ENCODE assay signal across 17 cellular contexts in the genomic region with DNA sequence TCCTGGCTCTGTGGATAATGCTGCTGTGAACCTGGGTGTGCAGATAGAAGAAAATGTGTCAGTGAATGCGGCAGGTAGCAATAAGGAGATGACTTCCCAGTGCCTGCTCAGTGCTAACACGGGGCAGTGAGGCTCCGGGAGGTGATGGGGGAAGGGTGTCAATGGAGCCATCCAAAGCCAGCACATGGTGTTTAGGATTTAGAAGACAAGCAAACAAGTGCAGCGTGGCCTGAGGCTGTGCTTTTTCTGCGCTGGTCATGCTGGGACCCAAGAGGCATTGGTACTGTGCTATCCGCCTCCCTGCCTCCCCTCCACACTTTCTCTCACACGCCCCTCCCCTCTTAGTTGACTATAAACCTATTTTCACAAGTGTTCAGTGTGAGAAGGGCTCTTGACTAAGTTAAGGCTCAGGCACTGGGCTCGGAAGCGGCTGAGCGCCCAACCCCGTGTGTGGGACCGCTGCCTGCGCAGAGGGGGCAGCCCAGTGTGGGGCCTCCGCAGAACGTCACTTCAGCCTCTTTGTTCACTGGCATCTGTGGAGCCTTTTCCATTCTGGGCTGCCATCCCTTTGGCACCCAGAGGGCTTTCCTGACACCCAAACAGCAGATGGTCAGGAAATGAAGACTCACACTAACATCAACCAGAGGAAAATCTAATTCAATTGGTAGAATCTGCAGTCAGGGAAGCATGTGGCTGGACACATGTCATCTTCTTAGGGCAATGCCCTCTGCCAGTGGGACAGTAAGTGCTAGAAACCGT. TPM values are rescaled to one million over a fixed set of nuclear protein-coding genes. Genes with fewer than 3 reads are reported as not detected.
DNase-seq lines count a peak whose midpoint lies in the region; ATAC-seq, FAIRE-seq and TF ChIP-seq lines count a peak whose summit lies in the region.
"Had no signal": no experiment of that assay in that cellular context is flagged by ENCODE, and none has a peak within 500 bp of the region (broad histone marks: within the 10 kb centered on the region; RNA-seq: fewer than 3 reads in every experiment).

No MANE protein-coding gene starts in this region.

- H3K4me1 Mint-ChIP-seq in CD4-positive, alpha-beta memory T cell = peaks cover 9 to 17% (median 13%) of the 10 kb centered on the region in 4 donors
- H3K4me1 Mint-ChIP-seq in activated T-helper 1 cell treated with anti-CD3 and anti-CD28 coated beads, Interleukin-12 subunit alpha, Interleukin-12 subunit beta, Interleukin-2, Interleukin-4 antibody, amounts not matched to agents 30 ng/mL and 10 ng/mL and 1 ng/mL, durations not matched to agents 14 hours and 24 hours and 36 hours (ENCODE audit: low read depth) = peaks cover 33% of the 10 kb centered on the region

- H3K27me3 ChIP-seq in CD4-positive, alpha-beta memory T cell (ENCODE audit: insufficient read depth, low read length) = no peaks in the 10 kb centered on the region
- H3K27me3 ChIP-seq in HepG2 (ENCODE audit: control insufficient read depth in 1 of 2, insufficient read depth in 2 of 2, low read length in 2 of 2) = peaks cover 0 to 2% of the 10 kb centered on the region in 2 experiments; a peak in 2 of 5 replicates
- no peaks in the 10 kb centered on the region for H3K27me3 ChIP-seq in HAP-1 (ENCODE audit: low read depth)
- H3K27me3 ChIP-seq: SJSA1 had no signal

- H3K4me3 Mint-ChIP-seq in CD4-positive, alpha-beta memory T cell = no peak overlapping the region
- H3K4me3 Mint-ChIP-seq in activated T-helper 1 cell treated with anti-CD3 and anti-CD28 coated beads, Interleukin-12 subunit alpha, Interleukin-12 subunit beta, Interleukin-2, Interleukin-4 antibody, amounts not matched to agents 30 ng/mL and 10 ng/mL and 1 ng/mL, durations not matched to agents 14 hours and 24 hours and 36 hours = no peak overlapping the region
- H3K4me3 Mint-ChIP-seq: activated T-cell treated with anti-CD3 and anti-CD28 coated beads, Interleukin-2, amount 50 U/mL, for 4 hours; CD14-positive monocyte; endodermal cell; naive thymus-derived CD4-positive, alpha-beta T cell; stimulated activated naive CD8-positive, alpha-beta T cell treated with anti-CD3 and anti-CD28 coated beads, Interleukin-15, amount 100 ng/mL, for 72 hours had no signal

- H3K4me2 ChIP-seq in HepG2 (ENCODE audit: low read depth, low read length) = no peak overlapping the region

- FAIRE-seq in HepG2 (lab: Jason Lieb, UNC) = no peak
- FAIRE-seq: GM19239 had no signal

- H3K27me3 Mint-ChIP-seq in CD4-positive, alpha-beta memory T cell = no peaks in the 10 kb centered on the region
- H3K27me3 Mint-ChIP-seq in activated T-helper 1 cell treated with anti-CD3 and anti-CD28 coated beads, Interleukin-12 subunit alpha, Interleukin-12 subunit beta, Interleukin-2, Interleukin-4 antibody, amounts not matched to agents 30 ng/mL and 10 ng/mL and 1 ng/mL, durations not matched to agents 14 hours and 24 hours and 36 hours (ENCODE audit: insufficient read depth) = no peaks in the 10 kb centered on the region
- H3K27me3 Mint-ChIP-seq: naive thymus-derived CD4-positive, alpha-beta T cell; stimulated activated naive CD8-positive, alpha-beta T cell treated with anti-CD3 and anti-CD28 coated beads, Interleukin-15, amount 100 ng/mL, for 72 hours had no signal

- no peak for TF ChIP-seq EP300 in HepG2 (IDR thresholded peaks at IDR 0.05; ENCODE audit: low read depth in 2 of 2, low read length in 2 of 2)
- no peak for TF ChIP-seq EP300 in HepG2 (CRISPR knock-in tag; IDR thresholded peaks at IDR 0.05; ENCODE audit: borderline replicate concordance)

- H3K36me3 ChIP-seq in CD4-positive, alpha-beta memory T cell (ENCODE audit: insufficient read depth, low read length) = no peaks in the 10 kb centered on the region
- H3K36me3 ChIP-seq in HepG2 (replicated peaks in 1 of 2; ENCODE audit: control insufficient read depth in 1 of 2, insufficient read depth in 2 of 2, low read length in 2 of 2) (no peaks in the 10 kb centered on the region), HAP-1 (replicated peaks) (no peaks in the 10 kb centered on the region)
- H3K36me3 ChIP-seq: SJSA1 had no signal

- H3K9me3 ChIP-seq in CD4-positive, alpha-beta memory T cell (ENCODE audit: control insufficient read depth in 1 of 2, low read length in 2 of 2) = no peaks in the 10 kb centered on the region
- no peaks in the 10 kb centered on the region for H3K9me3 ChIP-seq in HepG2 (ENCODE audit: low read length)
- no peaks in the 10 kb centered on the region for H3K9me3 ChIP-seq in HAP-1
- H3K9me3 ChIP-seq: SJSA1 had no signal

- no peak overlapping the region for H3K4me3 ChIP-seq in CD4-positive, alpha-beta memory T cell (ENCODE audit: low read length in 2 of 2)
- H3K4me3 ChIP-seq in HepG2 (replicated peaks in 1 of 3; ENCODE audit: insufficient read depth in 1 of 3, low read depth in 2 of 3, low read length in 3 of 3) = no peak overlapping the region
- no peak overlapping the region for H3K4me3 ChIP-seq in HAP-1
- H3K4me3 ChIP-seq: SJSA1 had no signal

- CTCF ChIA-PET in CD4-positive, alpha-beta memory T cell (lab: Charles Lee; ENCODE audit: partially characterized antibody) = interaction anchor here (1.3 to 1.5 kb wide), 3 partner anchors 47 to 147 kb away, joined by 3 to 6 read pairs (median 6); no protein-coding TSS in a partner anchor
- CTCF ChIA-PET in HepG2 (lab: Yijun Ruan, JAX; ENCODE audit: low intra/inter-chr PET ratio, low total read pairs) = no interaction called here

- H2AFZ ChIP-seq in HepG2 (ENCODE audit: low read length) = no peak overlapping the region

- intact Hi-C loops in CD4-positive, alpha-beta memory T cell (cut with micrococcal nuclease) = no loop called here
- intact Hi-C loops in activated T-helper 1 cell treated with anti-CD3 and anti-CD28 coated beads, Interleukin-12 subunit alpha, Interleukin-12 subunit beta, Interleukin-2, Interleukin-4 antibody, amounts not matched to agents 30 ng/mL and 10 ng/mL and 1 ng/mL, durations not matched to agents 14 hours and 24 hours and 36 hours (cut with micrococcal nuclease) = loop anchor here (1.0 to 10.0 kb wide), 6 partner anchors 10 to 281 kb away; a partner anchor contains a TSS
- intact Hi-C loops in HepG2 (cut with micrococcal nuclease; ENCODE audit: unreplicated experiment) = loop anchor here (10.0 kb wide), 1 partner anchor 269 kb away; no protein-coding TSS in a partner anchor

- no peak overlapping the region for H3K27ac ChIP-seq in CD4-positive, alpha-beta memory T cell (ENCODE audit: low read depth, low read length)
- no peak overlapping the region for H3K27ac ChIP-seq in HepG2 (ENCODE audit: extremely low read length, insufficient read depth, low read length)
- H3K27ac ChIP-seq: SJSA1 had no signal

- no peaks in the 10 kb centered on the region for H3K36me3 Mint-ChIP-seq in CD4-positive, alpha-beta memory T cell
- no peaks in the 10 kb centered on the region for H3K36me3 Mint-ChIP-seq in activated T-helper 1 cell treated with anti-CD3 and anti-CD28 coated beads, Interleukin-12 subunit alpha, Interleukin-12 subunit beta, Interleukin-2, Interleukin-4 antibody, amounts not matched to agents 30 ng/mL and 10 ng/mL and 1 ng/mL, durations not matched to agents 14 hours and 24 hours and 36 hours (ENCODE audit: low read depth)
- H3K36me3 Mint-ChIP-seq: CD14-positive monocyte; naive thymus-derived CD4-positive, alpha-beta T cell had no signal

- in situ Hi-C loops in HepG2 (cut with HindIII; ENCODE audit: extremely low pct_ligation_motif_present, low pct_unique_long_range_greater_than_20kb) = loop anchor here (25.0 kb wide), 1 partner anchor 281 kb away; no protein-coding TSS in a partner anchor
- in situ Hi-C loops in HAP-1 (cut with MboI; ENCODE audit: low sequenced_read_pairs) = loop anchor here (25.0 kb wide), 1 partner anchor 806 kb away; a partner anchor contains a TSS

- POLR2A ChIA-PET in CD4-positive, alpha-beta memory T cell (lab: Charles Lee; ENCODE audit: partially characterized antibody) = interaction anchor here (1.0 to 1.4 kb wide), 2 partner anchors 12 to 22 kb away, joined by 4 to 6 read pairs; a partner anchor contains a TSS
- POLR2A ChIA-PET in HepG2 (lab: Yijun Ruan, JAX) = interaction anchor here (1.2 to 2.0 kb wide), 2 partner anchors 22 kb away, joined by 7 to 11 read pairs; a partner anchor contains a TSS

- H3K9me3 Mint-ChIP-seq in CD4-positive, alpha-beta memory T cell = no peaks in the 10 kb centered on the region
- H3K9me3 Mint-ChIP-seq in activated T-helper 1 cell treated with anti-CD3 and anti-CD28 coated beads, Interleukin-12 subunit alpha, Interleukin-12 subunit beta, Interleukin-2, Interleukin-4 antibody, amounts not matched to agents 30 ng/mL and 10 ng/mL and 1 ng/mL, durations not matched to agents 14 hours and 24 hours and 36 hours = peaks cover 4% of the 10 kb centered on the region
- H3K9me3 Mint-ChIP-seq: activated T-cell treated with anti-CD3 and anti-CD28 coated beads, Interleukin-2, amount 50 U/mL, for 4 hours; endodermal cell; naive thymus-derived CD4-positive, alpha-beta T cell; stimulated activated naive CD8-positive, alpha-beta T cell treated with anti-CD3 and anti-CD28 coated beads, Interleukin-15, amount 100 ng/mL, for 72 hours had no signal

- no peaks in the 10 kb centered on the region for H4K20me1 ChIP-seq in HepG2 (ENCODE audit: insufficient read depth, low read length)

- H3K9ac ChIP-seq in HepG2 (ENCODE audit: insufficient read depth, low read depth, low read length) = no peak overlapping the region

- ATAC-seq in HepG2 (no peak), SK-N-SH treated with all-trans-retinoic acid at 6 μM for 48 hours (no peak)
- ATAC-seq: naive thymus-derived CD4-positive, alpha-beta T cell; sciatic nerve had no signal

- peak overlapping the region in 4 of 7 donors; percentile 22 to 72 (median 46) for H3K27ac Mint-ChIP-seq in CD4-positive, alpha-beta memory T cell
- peak overlapping the region; percentile 83 for H3K27ac Mint-ChIP-seq in activated T-helper 1 cell treated with anti-CD3 and anti-CD28 coated beads, Interleukin-12 subunit alpha, Interleukin-12 subunit beta, Interleukin-2, Interleukin-4 antibody, amounts not matched to agents 30 ng/mL and 10 ng/mL and 1 ng/mL, durations not matched to agents 14 hours and 24 hours and 36 hours
- H3K27ac Mint-ChIP-seq: endodermal cell had no signal

- DNase-seq in Ammon's horn (ENCODE audit: low spot score) = peak; percentile 86
- DNase-seq in CD4-positive, alpha-beta memory T cell = no peak
- DNase-seq in activated T-helper 1 cell treated with anti-CD3 and anti-CD28 coated beads, Interleukin-12 subunit alpha, Interleukin-12 subunit beta, Interleukin-2, Interleukin-4 antibody, amounts not matched to agents 30 ng/mL and 10 ng/mL and 1 ng/mL, durations not matched to agents 14 hours and 24 hours and 36 hours (ENCODE audit: low spot score) = no peak
- no peak for DNase-seq in HepG2 (ENCODE audit: low spot score)
- DNase-seq in GM03348 (ENCODE audit: low spot score) = no peak
- DNase-seq in HAP-1 (ENCODE audit: low spot score in 2 of 2) = no peak
- DNase-seq: activated T-cell treated with anti-CD3 and anti-CD28 coated beads, Interleukin-2, amount 50 U/mL, for 4 hours; endodermal cell; GOT3; NCI-H187 had no signal

- TF ChIP-seq RAD21 in HepG2 (CRISPR knock-in tag; IDR thresholded peaks at IDR 0.05) = no peak

- 70% methylated on average over 16 of the region's 16 CpGs for WGBS in HepG2 (ENCODE audit: low lambda C conversion rate)

- BruUV-seq in HepG2 (replicated peaks; lab: Mats Ljungman, UMichigan) = no TSS peak

- no peak for TF ChIP-seq POLR2A in HepG2 (IDR thresholded peaks at IDR 0.05; ENCODE audit: insufficient read depth in 1 of 2, low read depth in 2 of 2, low read length in 2 of 2)

- no peaks in the 10 kb centered on the region for H3K79me2 ChIP-seq in HepG2 (ENCODE audit: insufficient read depth, low read length)

- H3K4me1 ChIP-seq in CD4-positive, alpha-beta memory T cell (ENCODE audit: insufficient read depth, low read length) = peaks cover 14% of the 10 kb centered on the region
- H3K4me1 ChIP-seq in HepG2 (ENCODE audit: insufficient read depth, low read length) = peaks cover 50% of the 10 kb centered on the region
- H3K4me1 ChIP-seq in HAP-1 = no peaks in the 10 kb centered on the region

- no peak for TF ChIP-seq CTCF in HepG2 (CRISPR knock-in tag; IDR thresholded peaks at IDR 0.05)

RNA-seq across cellular contexts. Expression of a gene that starts 21.8 kb away (rescaled TPM):
- 10 to 100 TPM; 31.1 to 31.3 TPM for total RNA-seq in CD4-positive, alpha-beta memory T cell
- polyA plus RNA-seq in CD4-positive, alpha-beta memory T cell = 10 to 100 TPM; 75.7 to 92.4 TPM
- 94.2 and 95.3 TPM in 2 replicates for total RNA-seq in activated T-helper 1 cell treated with anti-CD3 and anti-CD28 coated beads, Interleukin-12 subunit alpha, Interleukin-12 subunit beta, Interleukin-2, Interleukin-4 antibody, amounts not matched to agents 30 ng/mL and 10 ng/mL and 1 ng/mL, durations not matched to agents 14 hours and 24 hours and 36 hours
- total RNA-seq in HepG2 (2016; rRNA removed; fragmentation: Illumina TruSeq; extraction: Trizol) = 77.1 and 92.1 TPM in 2 replicates
- total RNA-seq in HepG2 (2016; cell fraction: cytosol; rRNA removed; fragmentation: Illumina TruSeq; extraction: Trizol; ENCODE audit: low read depth) = 104 and 127 TPM in 2 replicates
- total RNA-seq in HepG2 (2016; cell fraction: insoluble cytoplasmic fraction; rRNA removed; fragmentation: Illumina TruSeq; extraction: Trizol) = 66.8 and 94.8 TPM in 2 replicates
- total RNA-seq in HepG2 (2016; cell fraction: membrane; rRNA removed; fragmentation: Illumina TruSeq; extraction: Trizol) = 149 and 180 TPM in 2 replicates
- 48.9 and 58.7 TPM in 2 replicates for total RNA-seq in HepG2 (2016; cell fraction: nucleus; rRNA removed; fragmentation: Illumina TruSeq; extraction: Trizol)
- polyA plus RNA-seq in HepG2 (2011; rRNA removed) = 81.2 and 109 TPM in 2 replicates
- 83.2 and 110 TPM in 2 replicates for polyA plus RNA-seq in HepG2 (2011; cell fraction: cytosol; rRNA removed)
- 62.3 and 83.6 TPM in 2 replicates for polyA plus RNA-seq in HepG2 (2011; cell fraction: nucleus; rRNA removed)
- polyA plus RNA-seq in HepG2 (2012) = 77.3 and 145 TPM in 2 replicates
- 196 and 226 TPM in 2 replicates for polyA plus RNA-seq in HepG2 (2016; cell fraction: cytosol; fragmentation: Illumina TruSeq; extraction: Trizol; ENCODE audit: low read depth)
- 104 and 130 TPM in 2 replicates for polyA plus RNA-seq in HepG2 (2016; cell fraction: insoluble cytoplasmic fraction; fragmentation: Illumina TruSeq; extraction: Trizol; ENCODE audit: low read depth)
- polyA plus RNA-seq in HepG2 (2016; cell fraction: membrane; fragmentation: Illumina TruSeq; extraction: Trizol; ENCODE audit: low read depth) = 235 and 242 TPM in 2 replicates
- polyA plus RNA-seq in HepG2 (2016; cell fraction: nucleus; fragmentation: Illumina TruSeq; extraction: Trizol; ENCODE audit: insufficient read depth, low read depth) = 122 and 127 TPM in 2 replicates
- 22.5 and 101 TPM in 2 replicates for polyA minus RNA-seq in HepG2 (2011; rRNA and poly(A)+ RNA removed; ENCODE audit: low replicate concordance)
- polyA minus RNA-seq in HepG2 (2011; cell fraction: cytosol; rRNA and poly(A)+ RNA removed) = 26.1 and 26.7 TPM in 2 replicates
- polyA minus RNA-seq in HepG2 (2011; cell fraction: nucleus; rRNA and poly(A)+ RNA removed) = 17.8 and 21.8 TPM in 2 replicates

RNA-seq across cellular contexts. Expression of a gene that starts 28.0 kb away (rescaled TPM):
- under 1 TPM in 1 of 2 experiments, not detected in 1; 0.26 TPM for total RNA-seq in CD4-positive, alpha-beta memory T cell
- not detected for polyA plus RNA-seq in CD4-positive, alpha-beta memory T cell
- 2.2 and 3.0 TPM in 2 replicates for total RNA-seq in activated T-helper 1 cell treated with anti-CD3 and anti-CD28 coated beads, Interleukin-12 subunit alpha, Interleukin-12 subunit beta, Interleukin-2, Interleukin-4 antibody, amounts not matched to agents 30 ng/mL and 10 ng/mL and 1 ng/mL, durations not matched to agents 14 hours and 24 hours and 36 hours
- total RNA-seq in HepG2 (2016; rRNA removed; fragmentation: Illumina TruSeq; extraction: Trizol) = 10.5 and 16.6 TPM in 2 replicates
- 2.8 and 5.4 TPM in 2 replicates for total RNA-seq in HepG2 (2016; cell fraction: cytosol; rRNA removed; fragmentation: Illumina TruSeq; extraction: Trizol; ENCODE audit: low read depth)
- total RNA-seq in HepG2 (2016; cell fraction: insoluble cytoplasmic fraction; rRNA removed; fragmentation: Illumina TruSeq; extraction: Trizol) = 7.9 and 14.6 TPM in 2 replicates
- total RNA-seq in HepG2 (2016; cell fraction: membrane; rRNA removed; fragmentation: Illumina TruSeq; extraction: Trizol) = 9.4 and 9.8 TPM in 2 replicates
- total RNA-seq in HepG2 (2016; cell fraction: nucleus; rRNA removed; fragmentation: Illumina TruSeq; extraction: Trizol) = 21.0 and 29.3 TPM in 2 replicates
- 11.4 and 12.0 TPM in 2 replicates for polyA plus RNA-seq in HepG2 (2011; rRNA removed)
- polyA plus RNA-seq in HepG2 (2011; cell fraction: cytosol; rRNA removed) = 3.1 and 5.3 TPM in 2 replicates
- polyA plus RNA-seq in HepG2 (2011; cell fraction: nucleus; rRNA removed) = 98.4 and 126 TPM in 2 replicates
- polyA plus RNA-seq in HepG2 (2012) = 29.1 and 39.4 TPM in 2 replicates
- polyA plus RNA-seq in HepG2 (2016; cell fraction: cytosol; fragmentation: Illumina TruSeq; extraction: Trizol; ENCODE audit: low read depth) = 3.2 and 4.2 TPM in 2 replicates
- 18.9 and 27.7 TPM in 2 replicates for polyA plus RNA-seq in HepG2 (2016; cell fraction: insoluble cytoplasmic fraction; fragmentation: Illumina TruSeq; extraction: Trizol; ENCODE audit: low read depth)
- 4.9 and 6.5 TPM in 2 replicates for polyA plus RNA-seq in HepG2 (2016; cell fraction: membrane; fragmentation: Illumina TruSeq; extraction: Trizol; ENCODE audit: low read depth)
- 87.2 and 94.8 TPM in 2 replicates for polyA plus RNA-seq in HepG2 (2016; cell fraction: nucleus; fragmentation: Illumina TruSeq; extraction: Trizol; ENCODE audit: insufficient read depth, low read depth)
- 8.4 and 22.7 TPM in 2 replicates for polyA minus RNA-seq in HepG2 (2011; rRNA and poly(A)+ RNA removed; ENCODE audit: low replicate concordance)
- 15.8 and 17.9 TPM in 2 replicates for polyA minus RNA-seq in HepG2 (2011; cell fraction: cytosol; rRNA and poly(A)+ RNA removed)
- 32.8 and 40.0 TPM in 2 replicates for polyA minus RNA-seq in HepG2 (2011; cell fraction: nucleus; rRNA and poly(A)+ RNA removed)
- total RNA-seq: SJSA1 had no signal
- polyA plus RNA-seq: CD14-positive monocyte; naive thymus-derived CD4-positive, alpha-beta T cell had no signal

RNA-seq across cellular contexts. Expression of a gene that starts 59.9 kb away (rescaled TPM):
- 10 to 100 TPM; 57.8 to 64.2 TPM for total RNA-seq in CD4-positive, alpha-beta memory T cell
- polyA plus RNA-seq in CD4-positive, alpha-beta memory T cell = 10 to 100 TPM; 65.6 to 88.7 TPM
- 40.5 and 41.7 TPM in 2 replicates for total RNA-seq in activated T-helper 1 cell treated with anti-CD3 and anti-CD28 coated beads, Interleukin-12 subunit alpha, Interleukin-12 subunit beta, Interleukin-2, Interleukin-4 antibody, amounts not matched to agents 30 ng/mL and 10 ng/mL and 1 ng/mL, durations not matched to agents 14 hours and 24 hours and 36 hours
- total RNA-seq in HepG2 (2016; rRNA removed; fragmentation: Illumina TruSeq; extraction: Trizol) = 15.2 and 18.4 TPM in 2 replicates
- 15.8 and 20.2 TPM in 2 replicates for total RNA-seq in HepG2 (2016; cell fraction: cytosol; rRNA removed; fragmentation: Illumina TruSeq; extraction: Trizol; ENCODE audit: low read depth)
- 18.6 and 20.5 TPM in 2 replicates for total RNA-seq in HepG2 (2016; cell fraction: insoluble cytoplasmic fraction; rRNA removed; fragmentation: Illumina TruSeq; extraction: Trizol)
- 17.3 and 29.5 TPM in 2 replicates for total RNA-seq in HepG2 (2016; cell fraction: membrane; rRNA removed; fragmentation: Illumina TruSeq; extraction: Trizol)
- 8.3 and 12.2 TPM in 2 replicates for total RNA-seq in HepG2 (2016; cell fraction: nucleus; rRNA removed; fragmentation: Illumina TruSeq; extraction: Trizol)
- polyA plus RNA-seq in HepG2 (2011; rRNA removed) = 47.2 and 62.0 TPM in 2 replicates
- polyA plus RNA-seq in HepG2 (2011; cell fraction: cytosol; rRNA removed) = 33.8 and 73.1 TPM in 2 replicates
- polyA plus RNA-seq in HepG2 (2011; cell fraction: nucleus; rRNA removed) = 101 and 106 TPM in 2 replicates
- polyA plus RNA-seq in HepG2 (2012) = 14.6 TPM in 2 replicates
- polyA plus RNA-seq in HepG2 (2016; cell fraction: cytosol; fragmentation: Illumina TruSeq; extraction: Trizol; ENCODE audit: low read depth) = 16.0 and 27.0 TPM in 2 replicates
- 14.7 and 18.5 TPM in 2 replicates for polyA plus RNA-seq in HepG2 (2016; cell fraction: insoluble cytoplasmic fraction; fragmentation: Illumina TruSeq; extraction: Trizol; ENCODE audit: low read depth)
- polyA plus RNA-seq in HepG2 (2016; cell fraction: membrane; fragmentation: Illumina TruSeq; extraction: Trizol; ENCODE audit: low read depth) = 13.4 and 18.5 TPM in 2 replicates
- 25.1 and 25.9 TPM in 2 replicates for polyA plus RNA-seq in HepG2 (2016; cell fraction: nucleus; fragmentation: Illumina TruSeq; extraction: Trizol; ENCODE audit: insufficient read depth, low read depth)
- polyA minus RNA-seq in HepG2 (2011; rRNA and poly(A)+ RNA removed; ENCODE audit: low replicate concordance) = 11.5 and 28.1 TPM in 2 replicates
- 14.0 and 17.6 TPM in 2 replicates for polyA minus RNA-seq in HepG2 (2011; cell fraction: cytosol; rRNA and poly(A)+ RNA removed)
- 11.3 and 12.8 TPM in 2 replicates for polyA minus RNA-seq in HepG2 (2011; cell fraction: nucleus; rRNA and poly(A)+ RNA removed)
